In the genomic region with DNA sequence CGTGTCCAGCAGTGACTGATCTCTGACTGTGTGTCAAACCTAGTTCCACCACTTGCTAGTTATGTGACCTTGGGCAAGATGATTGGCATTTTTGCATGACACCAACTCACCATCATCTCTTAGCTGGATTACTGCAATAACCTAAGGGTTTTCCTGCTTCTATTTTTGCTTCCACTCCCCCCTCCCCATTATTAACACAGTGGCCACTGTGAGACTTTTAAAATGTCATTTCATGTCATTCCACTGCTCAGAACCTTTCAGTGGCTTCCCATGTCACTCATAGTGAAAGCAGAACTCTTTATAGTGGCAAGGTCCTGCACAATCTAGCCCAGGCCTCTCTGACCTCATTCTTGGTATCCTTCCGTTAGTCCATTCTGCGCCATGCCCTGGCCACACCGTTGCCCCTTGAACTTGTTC, we compare ENCODE assay signal across 10 cellular contexts. TPM values are rescaled to one million over a fixed set of nuclear protein-coding genes. Genes with fewer than 3 reads are reported as not detected.
A peak's percentile ranks its signal among the peaks of the same experiment; 100 is the strongest.
DNase-seq lines count a peak whose midpoint lies in the region; ATAC-seq, FAIRE-seq and TF ChIP-seq lines count a peak whose summit lies in the region.
"Had no signal": no experiment of that assay in that cellular context is flagged by ENCODE, and none has a peak within 500 bp of the region (broad histone marks: within the 10 kb centered on the region; RNA-seq: fewer than 3 reads in every experiment).

No MANE protein-coding gene starts in this region.

- TF ChIP-seq CTCF in NB4 (IDR thresholded peaks at IDR 0.05; ENCODE audit: low read depth, low read length) (no peak), BE2C (IDR thresholded peaks at IDR 0.05; ENCODE audit: low read depth, low read length) (no peak)
- TF ChIP-seq CTCF in CD4-positive, alpha-beta T cell (IDR thresholded peaks at IDR 0.05), result no peak

- H3K4me3 Mint-ChIP-seq in T-helper 17 cell, result no peak overlapping the region
- H3K4me3 Mint-ChIP-seq in CD4-positive, alpha-beta T cell, result no peak overlapping the region

- no peak overlapping the region for H3K4me3 ChIP-seq in NB4 (ENCODE audit: low read depth, low read length)
- H3K4me3 ChIP-seq in BE2C (ENCODE audit: low read depth, low read length), result no peak overlapping the region
- H3K4me3 ChIP-seq: thoracic aorta had no signal

- no peaks in the 10 kb centered on the region for H3K9me3 Mint-ChIP-seq in CD4-positive, alpha-beta T cell

- FAIRE-seq in GM12891 (lab: Jason Lieb, UNC) (no peak), RCC 7860 (lab: Jason Lieb, UNC) (no peak)

- ATAC-seq in GM19351 (IDR thresholded peaks at IDR 0.05; ENCODE audit: unreplicated experiment), result peak; percentile 84
- ATAC-seq in HG02884 (IDR thresholded peaks at IDR 0.05; ENCODE audit: unreplicated experiment), result peak; percentile 89
- ATAC-seq in T-helper 17 cell, result no peak
- no peak for ATAC-seq in CD4-positive, alpha-beta T cell (ENCODE audit: poor library complexity)

- intact Hi-C loops in CD4-positive, alpha-beta T cell (cut with DNase I, micrococcal nuclease), result no loop called here

- no peaks in the 10 kb centered on the region for H3K36me3 ChIP-seq in BE2C
- H3K36me3 ChIP-seq: thoracic aorta had no signal

- peaks cover 19% of the 10 kb centered on the region for H3K4me1 Mint-ChIP-seq in T-helper 17 cell
- peaks cover 71% of the 10 kb centered on the region for H3K4me1 Mint-ChIP-seq in CD4-positive, alpha-beta T cell (ENCODE audit: low read depth)

- CTCF ChIA-PET in CD4-positive, alpha-beta T cell (lab: Charles Lee), result no interaction called here

- no peaks in the 10 kb centered on the region for H3K9me3 ChIP-seq in T-helper 17 cell (ENCODE audit: control insufficient read depth, low read length, poor library complexity, severe bottlenecking)
- H3K9me3 ChIP-seq in BE2C, result no peaks in the 10 kb centered on the region
- H3K9me3 ChIP-seq in CD4-positive, alpha-beta T cell (ENCODE audit: control insufficient read depth, low read length), result no peaks in the 10 kb centered on the region
- H3K9me3 ChIP-seq: thoracic aorta had no signal

- no peak overlapping the region for H3K27ac Mint-ChIP-seq in T-helper 17 cell
- no peak overlapping the region for H3K27ac Mint-ChIP-seq in CD4-positive, alpha-beta T cell

- H3K36me3 Mint-ChIP-seq in T-helper 17 cell (ENCODE audit: low read depth), result no peaks in the 10 kb centered on the region
- H3K36me3 Mint-ChIP-seq in CD4-positive, alpha-beta T cell (ENCODE audit: low read depth), result no peaks in the 10 kb centered on the region

- POLR2A ChIA-PET in CD4-positive, alpha-beta T cell (lab: Charles Lee), result interaction anchor here (0.6 to 1.5 kb wide), 2 partner anchors 9 to 19 kb away, joined by 3 read pairs; no protein-coding TSS in a partner anchor

- H3K27me3 ChIP-seq in BE2C, result no peaks in the 10 kb centered on the region; the same call in 1 of the 2 replicates
- H3K27me3 ChIP-seq in CD4-positive, alpha-beta T cell (ENCODE audit: control insufficient read depth, insufficient read depth, low read length), result no peaks in the 10 kb centered on the region

- TF ChIP-seq POLR2A in GM12891 (IDR thresholded peaks at IDR 0.05; ENCODE audit: low read depth, low read length) (no peak), NB4 (IDR thresholded peaks at IDR 0.05; ENCODE audit: extremely low read depth, insufficient read length) (no peak)

- DNase-seq in GM12891 (ENCODE audit: insufficient read length, low spot score) (no peak), NB4 (ENCODE audit: low read depth) (peak; percentile 12), T-helper 17 cell (no peak), RCC 7860 (ENCODE audit: low spot score) (no peak), BE2C (no peak)
- no peak for DNase-seq in CD4-positive, alpha-beta T cell
- DNase-seq: activated naive CD4-positive, alpha-beta T cell treated with Interleukin-2 at 50 U/mL for 16 hours had no signal

- H3K4me1 ChIP-seq in BE2C, result no peaks in the 10 kb centered on the region

- no peaks in the 10 kb centered on the region for H3K27me3 Mint-ChIP-seq in T-helper 17 cell
- no peaks in the 10 kb centered on the region for H3K27me3 Mint-ChIP-seq in CD4-positive, alpha-beta T cell

- no peak overlapping the region for H3K27ac ChIP-seq in CD4-positive, alpha-beta T cell (ENCODE audit: low read depth, low read length)
- H3K27ac ChIP-seq: thoracic aorta had no signal

TF ChIP-seq in GM12891, 5 proteins besides CTCF, POLR2A, EP300 and RAD21:
- 0 out of 2 replicates have a peak, but pooled peaks have one; percentile 10 for TF ChIP-seq POU2F2 (IDR thresholded peaks at IDR 0.05; ENCODE audit: low read depth, low read length)
- no peak for TF ChIP-seq PAX5 (IDR thresholded peaks at IDR 0.05; ENCODE audit: insufficient read depth, low read length, severe bottlenecking)
- TF ChIP-seq POLR2AphosphoS5 (IDR thresholded peaks at IDR 0.05; ENCODE audit: low read depth, low read length), result no peak
- peak; percentile 81 for TF ChIP-seq SPI1 (IDR thresholded peaks at IDR 0.05; ENCODE audit: low read depth, low read length)
- TF ChIP-seq TAF1 (IDR thresholded peaks at IDR 0.05; ENCODE audit: low read depth, low read length), result no peak

RNA-seq across cellular contexts. Expression of gene TNIP3, which starts 4.8 kb away (rescaled TPM):
- 0.82 TPM for polyA plus RNA-seq in GM12891 (2012; ENCODE audit: low read depth, missing spikeins)
- under 1 TPM; 0.12 to 0.47 TPM for total RNA-seq in T-helper 17 cell
- polyA plus RNA-seq in BE2C (2012; ENCODE audit: insufficient read depth, insufficient read length, low read depth), result not detected
- total RNA-seq in CD4-positive, alpha-beta T cell, result under 1 TPM; 0.39 to 0.66 TPM

Comparison
In these comparisons a context has a peak if more than half of its experiments do, and no peak if none do; other contexts are left out.
1. ATAC-seq: peak in GM19351 (single experiment) and HG02884 (single experiment); none in T-helper 17 cell (single experiment) and CD4-positive, alpha-beta T cell (single experiment).